In genomic region chr20:3209023-3209945, GRCh38 we compare ENCODE assay signal across 8 cellular contexts. TPM values are rescaled to one million over a fixed set of nuclear protein-coding genes. Genes with fewer than 3 reads are reported as not detected.
DNase-seq lines count a peak whose midpoint lies in the region; ATAC-seq and TF ChIP-seq lines count a peak whose summit lies in the region.

Gene ITPA (plus strand): TSS chr20:3209498. CDS start chr20:3209552, 54 bp downstream.

- intact Hi-C loops in lower leg skin (cut with DNase I; ENCODE audit: low total_unique reads) = no loop called here

- TF ChIP-seq CTCF in lower leg skin (IDR thresholded peaks at IDR 0.05) = no peak

- peak within 1 kb of the TSS; percentile 79 to 85 for H3K9ac ChIP-seq in duodenal mucosa (ENCODE audit: low read depth in 1 of 2, low read length in 2 of 2)

- ATAC-seq in GM19452 (IDR thresholded peaks at IDR 0.05; ENCODE audit: unreplicated experiment) = no peak

- no peaks in the 10 kb centered on the region for H3K27me3 ChIP-seq in duodenal mucosa (ENCODE audit: control insufficient read depth in 1 of 2, insufficient read depth in 2 of 2, low read length in 2 of 2)

- H3K4me3 ChIP-seq in duodenal mucosa (ENCODE audit: low read depth in 1 of 2, low read length in 2 of 2) = peak within 1 kb of the TSS; percentile 91 to 94
- peak within 1 kb of the TSS; percentile 68 for H3K4me3 ChIP-seq in lower leg skin (ENCODE audit: low read depth, poor library complexity, severe bottlenecking)

- H3K4me1 ChIP-seq in duodenal mucosa (ENCODE audit: control insufficient read depth in 1 of 2, insufficient read depth in 2 of 2, low read length in 2 of 2) = peaks cover 7 to 17% of the 10 kb centered on the region in 2 donors

- H3K27ac ChIP-seq in duodenal mucosa (ENCODE audit: low read depth, low read length) = peak within 1 kb of the TSS; percentile 64

- no peak for TF ChIP-seq POLR2A in lower leg skin (IDR thresholded peaks at IDR 0.05)

- 0 to 1% methylated on average over 36 to 41 of the region's 55 CpGs for WGBS in lower leg skin, 2 donors

- H3K9me3 ChIP-seq in duodenal mucosa (ENCODE audit: control insufficient read depth in 1 of 2, low read length in 2 of 2) = no peaks in the 10 kb centered on the region

- DNase-seq in AG20443 (ENCODE audit: low spot score) (peak; percentile 67), GM19238 (ENCODE audit: insufficient read length, low spot score) (peak; percentile 74), NCI-H2171 (lab: John Stamatoyannopoulos, UW) (peak; percentile 75), lower leg skin (ENCODE audit: low spot score in 2 of 2) (peak; percentile 30 to 92)
- DNase-seq in activated CD4-positive, alpha-beta T cell treated with anti-CD3 and anti-CD28 coated beads, Interleukin-2, amount 50 U/mL, for 1 hour = peak; percentile 52
- DNase-seq in stimulated activated CD4-positive, alpha-beta T cell treated with anti-CD3 and anti-CD28 coated beads, Interleukin-4, amount 100 ng/mL, for 48 hours (ENCODE audit: low read depth in 2 of 2) = peak; percentile 48 to 61

- H3K36me3 ChIP-seq in duodenal mucosa (ENCODE audit: control insufficient read depth in 1 of 2, insufficient read depth in 2 of 2, low read length in 2 of 2) = peaks cover 0 to 16% of the 10 kb centered on the region in 2 donors

RNA-seq across cellular contexts. Expression of gene ITPA, which starts in this region (rescaled TPM):
- 10 to 100 TPM; 39.3 to 55.8 (median 46.8) TPM for total RNA-seq in lower leg skin
